Comparison of ENCODE assay signal across 6 cellular contexts in the genomic region with DNA sequence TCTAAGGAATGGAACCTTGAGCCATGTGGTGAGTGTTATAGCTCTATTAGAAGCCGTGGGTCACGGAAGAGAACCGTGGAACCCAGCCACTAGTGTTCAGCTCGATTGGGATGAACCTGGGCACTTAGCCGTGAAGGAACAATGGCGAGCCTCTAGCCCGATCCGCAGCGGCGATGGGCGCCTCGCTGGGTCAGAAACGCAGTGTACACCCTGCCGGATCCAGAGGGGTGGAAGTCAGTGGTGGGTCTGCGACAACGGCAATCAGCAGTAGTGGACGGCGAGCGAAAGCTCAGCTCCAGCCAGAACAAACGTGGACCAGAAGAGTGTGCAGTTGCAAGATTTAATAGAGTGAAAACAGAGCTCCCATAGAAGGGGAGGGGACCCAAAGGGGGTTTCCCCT. TPM values are rescaled to one million over a fixed set of nuclear protein-coding genes. Genes with fewer than 3 reads are reported as not detected.
"Had no signal": no experiment of that assay in that cellular context is flagged by ENCODE, and none has a peak within 500 bp of the region (broad histone marks: within the 10 kb centered on the region; RNA-seq: fewer than 3 reads in every experiment).

No MANE protein-coding gene starts in this region.

RNA-seq across cellular contexts. Expression of a gene that starts 13.2 kb away (rescaled TPM):
- total RNA-seq: M059J, PC-3, Peyer's patch, Right ventricle myocardium superior, SJSA1 had no signal
- polyA plus RNA-seq: SK-N-SH had no signal

RNA-seq across cellular contexts. Expression of a gene that starts 18.3 kb away (rescaled TPM):
- total RNA-seq: PC-3, Right ventricle myocardium superior, SJSA1 had no signal
- polyA plus RNA-seq: SK-N-SH had no signal
